5 cellular contexts compared by ENCODE assay signal in the genomic region with DNA sequence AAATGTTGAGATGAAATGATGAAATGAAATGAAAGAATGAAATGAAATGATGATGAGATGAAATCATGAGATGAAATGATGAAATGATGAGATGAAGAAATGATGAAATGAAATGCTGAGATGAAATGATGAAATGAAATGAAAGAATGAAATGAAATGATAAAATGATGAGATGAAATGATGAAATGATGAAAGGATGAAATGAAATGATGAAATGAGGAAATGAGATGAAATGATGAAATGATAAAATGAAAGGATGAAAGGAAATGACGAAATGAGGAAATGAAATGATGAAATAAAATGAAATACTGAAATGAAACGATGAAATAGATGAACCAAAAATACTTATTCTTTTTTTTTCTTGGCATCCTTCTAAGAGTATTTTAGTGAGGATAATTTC.
DNase-seq lines count a peak whose midpoint lies in the region; ATAC-seq, FAIRE-seq and TF ChIP-seq lines count a peak whose summit lies in the region.
"Not testable (repeated sequence)": the region's sequence is repeated elsewhere in the genome, so short reads cannot be mapped to it uniquely, and the experiment has no call there.

No MANE protein-coding gene starts in this region.

- not testable (repeated sequence) for TF ChIP-seq EP300 in K562 (IDR thresholded peaks at IDR 0.05; ENCODE audit: low read length); HepG2 (IDR thresholded peaks at IDR 0.05; ENCODE audit: low read depth in 2 of 2, low read length in 2 of 2); HepG2 (CRISPR knock-in tag; IDR thresholded peaks at IDR 0.05; ENCODE audit: borderline replicate concordance)

- CTCF ChIA-PET in HEK293 (lab: Yijun Ruan, JAX); K562 (lab: Yijun Ruan, JAX; ENCODE audit: low intra/inter-chr PET ratio); HepG2 (lab: Yijun Ruan, JAX; ENCODE audit: low intra/inter-chr PET ratio, low total read pairs): not testable (repeated sequence)

- not testable (repeated sequence) for H3K9ac ChIP-seq in K562 (ENCODE audit: insufficient read depth in 1 of 2, low read depth in 2 of 2, low read length in 2 of 2); HepG2 (ENCODE audit: insufficient read depth, low read depth, low read length)

- H3K79me2 ChIP-seq in K562 (ENCODE audit: control insufficient read depth, insufficient read depth, low read length); HepG2 (ENCODE audit: insufficient read depth, low read length): not testable (repeated sequence)

- not testable (repeated sequence) for H3K4me3 ChIP-seq in HEK293 (ENCODE audit: low read depth, low read length); K562; HepG2 (replicated peaks in 1 of 3; ENCODE audit: insufficient read depth in 1 of 3, low read depth in 2 of 3, low read length in 3 of 3)

- H3K9me1 ChIP-seq in K562 (ENCODE audit: control insufficient read depth, insufficient read depth, low read length) = not testable (repeated sequence)

- DNase-seq in NAMALWA (ENCODE audit: low spot score) = peak; percentile 1
- DNase-seq in amniotic epithelial cell (ENCODE audit: low read depth) = peak; percentile 0
- DNase-seq in K562 (ENCODE audit: extremely low read depth in 1 of 4, low spot score in 3 of 4); HepG2 (ENCODE audit: low spot score): not testable (repeated sequence)

- not testable (repeated sequence) for TF ChIP-seq CTCF in HEK293 (tag by site-specific recombination; IDR thresholded peaks at IDR 0.05); K562 (IDR thresholded peaks at IDR 0.05 in 2 of 3, conservative IDR thresholded peaks at IDR 0.05 in 1 of 3; ENCODE audit: insufficient read depth in 2 of 3, low read depth in 1 of 3, low read length in 3 of 3); HepG2 (CRISPR knock-in tag; IDR thresholded peaks at IDR 0.05)

- POLR2A ChIA-PET in HEK293 (lab: Yijun Ruan, JAX); K562 (lab: Yijun Ruan, JAX); HepG2 (lab: Yijun Ruan, JAX): not testable (repeated sequence)

- intact Hi-C loops in K562 (cut with micrococcal nuclease); HepG2 (cut with micrococcal nuclease; ENCODE audit: unreplicated experiment): not testable (repeated sequence)

- H3K27me3 ChIP-seq in K562 (ENCODE audit: control insufficient read depth in 2 of 2, insufficient read depth in 2 of 2, low read length in 2 of 2); HepG2 (ENCODE audit: control insufficient read depth in 1 of 2, insufficient read depth in 2 of 2, low read length in 2 of 2): not testable (repeated sequence)

- not testable (repeated sequence) for H3K4me2 ChIP-seq in K562 (ENCODE audit: insufficient read depth, low read length); HepG2 (ENCODE audit: low read depth, low read length)

- H3K4me1 ChIP-seq in HEK293 (ENCODE audit: control insufficient read depth, insufficient read depth, low read length); K562 (replicated peaks in 1 of 2; ENCODE audit: control insufficient read depth in 2 of 2, insufficient read depth in 2 of 2, low read length in 2 of 2); HepG2 (ENCODE audit: insufficient read depth, low read length): not testable (repeated sequence)

- not testable (repeated sequence) for H3K27ac ChIP-seq in HEK293 (ENCODE audit: extremely low read depth, low read depth, low read length); K562 (ENCODE audit: extremely low read depth, low read depth, low read length); HepG2 (ENCODE audit: extremely low read length, insufficient read depth, low read length)

- H3K36me3 ChIP-seq in HEK293 (ENCODE audit: control insufficient read depth in 2 of 2, insufficient read depth in 1 of 2, low read length in 2 of 2); K562 (ENCODE audit: control insufficient read depth, insufficient read depth, low read length); HepG2 (replicated peaks in 1 of 2; ENCODE audit: control insufficient read depth in 1 of 2, insufficient read depth in 2 of 2, low read length in 2 of 2): not testable (repeated sequence)

- WGBS in K562 (ENCODE audit: insufficient coverage, low coverage, missing lambda C conversion rate) = 8% methylated on average over 2 of the region's 2 CpGs
- 1% methylated on average over 2 of the region's 2 CpGs for WGBS in HepG2 (ENCODE audit: low lambda C conversion rate)

- in situ Hi-C loops in K562 (cut with MboI); HepG2 (cut with HindIII; ENCODE audit: extremely low pct_ligation_motif_present, low pct_unique_long_range_greater_than_20kb): not testable (repeated sequence)

- not testable (repeated sequence) for TF ChIP-seq RAD21 in K562 (CRISPR knock-in tag; conservative IDR thresholded peaks at IDR 0.05 in 1 of 2, IDR thresholded peaks at IDR 0.05 in 1 of 2); HepG2 (CRISPR knock-in tag; IDR thresholded peaks at IDR 0.05)

- H4K20me1 ChIP-seq in K562 (replicated peaks; ENCODE audit: control insufficient read depth, insufficient read depth, low read length); HepG2 (ENCODE audit: insufficient read depth, low read length): not testable (repeated sequence)

- TF ChIP-seq POLR2A in K562 (conservative IDR thresholded peaks at IDR 0.05); HepG2 (IDR thresholded peaks at IDR 0.05; ENCODE audit: insufficient read depth in 1 of 2, low read depth in 2 of 2, low read length in 2 of 2): not testable (repeated sequence)

- FAIRE-seq in K562 (lab: Jason Lieb, UNC); HepG2 (lab: Jason Lieb, UNC): not testable (repeated sequence)

- not testable (repeated sequence) for H3K9me3 ChIP-seq in HEK293 (ENCODE audit: control insufficient read depth, insufficient read depth, low read depth, low read length); K562 (replicated peaks; ENCODE audit: control insufficient read depth, insufficient read depth, low read depth, low read length)
- peaks cover 51% of the 10 kb centered on the region for H3K9me3 ChIP-seq in HepG2 (ENCODE audit: low read length)

- not testable (repeated sequence) for BruUV-seq in K562 (replicated peaks; lab: Mats Ljungman, UMichigan); HepG2 (replicated peaks; lab: Mats Ljungman, UMichigan)

- not testable (repeated sequence) for ATAC-seq in K562, HepG2

- not testable (repeated sequence) for H2AFZ ChIP-seq in K562 (ENCODE audit: low read depth, low read length); HepG2 (ENCODE audit: low read length)

TF ChIP-seq in HEK293, 187 proteins besides CTCF, POLR2A, EP300 and RAD21:
- TF ChIP-seq, protein P1, sequence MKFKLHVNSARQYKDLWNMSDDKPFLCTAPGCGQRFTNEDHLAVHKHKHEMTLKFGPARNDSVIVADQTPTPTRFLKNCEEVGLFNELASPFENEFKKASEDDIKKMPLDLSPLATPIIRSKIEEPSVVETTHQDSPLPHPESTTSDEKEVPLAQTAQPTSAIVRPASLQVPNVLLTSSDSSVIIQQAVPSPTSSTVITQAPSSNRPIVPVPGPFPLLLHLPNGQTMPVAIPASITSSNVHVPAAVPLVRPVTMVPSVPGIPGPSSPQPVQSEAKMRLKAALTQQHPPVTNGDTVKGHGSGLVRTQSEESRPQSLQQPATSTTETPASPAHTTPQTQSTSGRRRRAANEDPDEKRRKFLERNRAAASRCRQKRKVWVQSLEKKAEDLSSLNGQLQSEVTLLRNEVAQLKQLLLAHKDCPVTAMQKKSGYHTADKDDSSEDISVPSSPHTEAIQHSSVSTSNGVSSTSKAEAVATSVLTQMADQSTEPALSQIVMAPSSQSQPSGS (tag by site-specific recombination; IDR thresholded peaks at IDR 0.05; ENCODE audit: low read depth) = peak; percentile 20; the same call in 1 of the 2 replicates
- 0 out of 2 replicates have a peak, but pooled peaks have one; percentile 4 for TF ChIP-seq PRDM1 (tag by site-specific recombination; IDR thresholded peaks at IDR 0.05)

TF ChIP-seq in K562, 482 proteins besides CTCF, POLR2A, EP300 and RAD21 (continues in another document):
- TF ChIP-seq, protein P2, sequence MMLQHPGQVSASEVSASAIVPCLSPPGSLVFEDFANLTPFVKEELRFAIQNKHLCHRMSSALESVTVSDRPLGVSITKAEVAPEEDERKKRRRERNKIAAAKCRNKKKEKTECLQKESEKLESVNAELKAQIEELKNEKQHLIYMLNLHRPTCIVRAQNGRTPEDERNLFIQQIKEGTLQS (IDR thresholded peaks at IDR 0.05) = peak; percentile 32; the same call in 1 of the 2 replicates
- TF ChIP-seq, protein P2 (CRISPR knock-in tag; conservative IDR thresholded peaks at IDR 0.05) = not testable (repeated sequence)
- TF ChIP-seq CEBPG (CRISPR knock-in tag; IDR thresholded peaks at IDR 0.05) = not testable (repeated sequence)
- peak in 1 of 2 experiments; percentile 81; a peak in 2 of 4 replicates for TF ChIP-seq CEBPG (tag; conservative IDR thresholded peaks at IDR 0.05 in 1 of 2, IDR thresholded peaks at IDR 0.05 in 1 of 2)

TF ChIP-seq in HepG2, 621 proteins besides CTCF, POLR2A, EP300 and RAD21:
- TF ChIP-seq ATF7 (IDR thresholded peaks at IDR 0.05) = peak; percentile 87
- TF ChIP-seq ATF7 (CRISPR knock-in tag; IDR thresholded peaks at IDR 0.05) = not testable (repeated sequence)
- 0 out of 2 replicates have a peak, but pooled peaks have one; percentile 34 for TF ChIP-seq CEBPB (IDR thresholded peaks at IDR 0.05; ENCODE audit: borderline replicate concordance, low read depth, low read length)
